In genomic region chr16:24992696-24993095, GRCh38 we compare ENCODE assay signal across 18 cellular contexts. TPM values are rescaled to one million over a fixed set of nuclear protein-coding genes. Genes with fewer than 3 reads are reported as not detected.
A peak's percentile ranks its signal among the peaks of the same experiment; 100 is the strongest.
DNase-seq lines count a peak whose midpoint lies in the region; ATAC-seq and TF ChIP-seq lines count a peak whose summit lies in the region.
"Had no signal": no experiment of that assay in that cellular context is flagged by ENCODE, and none has a peak within 500 bp of the region (broad histone marks: within the 10 kb centered on the region; RNA-seq: fewer than 3 reads in every experiment).

No MANE protein-coding gene starts in this region.

- H3K4me1 Mint-ChIP-seq in HFFc6 (ENCODE audit: low read depth): peaks cover 94% of the 10 kb centered on the region

- 94 to 96% methylated on average over 7 of the region's 7 CpGs for whole genome bisulfite sequencing in testis, 2 donors

- H3K9me3 Mint-ChIP-seq in HFFc6: no peaks in the 10 kb centered on the region
- H3K9me3 Mint-ChIP-seq: CD4-positive, alpha-beta T cell; IgD-negative memory B cell had no signal

- H3K4me1 ChIP-seq in RWPE2 (ENCODE audit: insufficient read depth, poor library complexity, severe bottlenecking) (peaks cover 48% of the 10 kb centered on the region), fibroblast of lung (ENCODE audit: control insufficient read depth, extremely low read depth, insufficient read depth, low read length) (peaks cover 43% of the 10 kb centered on the region), testis (peaks cover 58% of the 10 kb centered on the region)

- H3K36me3 Mint-ChIP-seq in HFFc6 (ENCODE audit: low read depth): peaks cover 35% of the 10 kb centered on the region

- peaks cover 83% of the 10 kb centered on the region for H3K79me2 ChIP-seq in fibroblast of lung (ENCODE audit: control insufficient read depth, insufficient read depth, low read length)

- H2AFZ ChIP-seq in fibroblast of lung (ENCODE audit: low read length): no peak overlapping the region

- intact Hi-C loops in testis (cut with DNase I; ENCODE audit: low total_unique reads): no loop called here

- peak overlapping the region; percentile 86; the same call in 1 of the 2 replicates for H3K27ac Mint-ChIP-seq in HFFc6
- H3K27ac Mint-ChIP-seq: CD4-positive, alpha-beta T cell had no signal

- H3K27ac ChIP-seq in RWPE2 (ENCODE audit: poor library complexity, severe bottlenecking) (peak overlapping the region; percentile 87), fibroblast of lung (ENCODE audit: insufficient read depth, low read length) (peak overlapping the region; percentile 90), testis (peak overlapping the region; percentile 61 to 68)

- ATAC-seq in RWPE2 (ENCODE audit: low read depth): no peak
- no peak for ATAC-seq in HG03097 (IDR thresholded peaks at IDR 0.05; ENCODE audit: low FRiP score, unreplicated experiment)
- ATAC-seq in activated CD4-positive, CD25-positive, alpha-beta regulatory T cell treated with anti-CD3 and anti-CD28 coated beads, Interleukin-2, amount 50 U/mL, for 24 hours: no peak

- no peak for DNase-seq in HFFc6
- DNase-seq in RWPE2 (ENCODE audit: low spot score): no peak
- no peak for DNase-seq in fibroblast of lung (ENCODE audit: low read depth in 2 of 2)
- no peak for DNase-seq in testis
- no peak for DNase-seq in SIG-M5 (lab: John Stamatoyannopoulos, UW)
- DNase-seq: BE2C; CD4-positive, alpha-beta T cell; DMS53; Kasumi-1; MM.1S; NCI-H1092 treated with DMSO at 0.1 percent for 48 hours; NCI-H2081 treated with DMSO at 0.1 percent for 48 hours; NCI-H510A treated with DMSO at 0.1 percent for 48 hours; SHP77 treated with DMSO at 0.1 percent for 48 hours had no signal

- no peaks in the 10 kb centered on the region for H3K9me3 ChIP-seq in RWPE2 (ENCODE audit: severe bottlenecking)
- no peaks in the 10 kb centered on the region for H3K9me3 ChIP-seq in fibroblast of lung (ENCODE audit: control insufficient read depth, insufficient read depth, low read depth, low read length)
- no peaks in the 10 kb centered on the region for H3K9me3 ChIP-seq in testis
- H3K9me3 ChIP-seq: BE2C, HAP-1 had no signal

- no peak overlapping the region for H3K4me3 Mint-ChIP-seq in HFFc6
- H3K4me3 Mint-ChIP-seq: CD4-positive, alpha-beta T cell had no signal

- H3K27me3 ChIP-seq in RWPE2 (ENCODE audit: insufficient read depth, poor library complexity, severe bottlenecking) (no peaks in the 10 kb centered on the region), fibroblast of lung (ENCODE audit: control insufficient read depth, insufficient read depth, low read length) (no peaks in the 10 kb centered on the region), testis (no peaks in the 10 kb centered on the region)
- H3K27me3 ChIP-seq: BE2C had no signal

- TF ChIP-seq CTCF in HFFc6 (IDR thresholded peaks at IDR 0.05) (no peak), RWPE2 (IDR thresholded peaks at IDR 0.05; ENCODE audit: poor library complexity, severe bottlenecking) (no peak), fibroblast of lung (conservative IDR thresholded peaks at IDR 0.05 in 1 of 2, IDR thresholded peaks at IDR 0.05 in 1 of 2; ENCODE audit: low read depth in 1 of 2, low read length in 2 of 2) (no peak), testis (IDR thresholded peaks at IDR 0.05) (no peak)

- H3K4me2 ChIP-seq in fibroblast of lung (ENCODE audit: extremely low read depth, insufficient read depth, low read length): no peak overlapping the region

- H3K4me3 ChIP-seq in RWPE2 (ENCODE audit: severe bottlenecking): no peak overlapping the region
- H3K4me3 ChIP-seq in fibroblast of lung (replicated peaks in 1 of 4; ENCODE audit: control extremely low read depth in 1 of 4, insufficient read depth in 1 of 4, low read depth in 3 of 4, low read length in 4 of 4): no peak overlapping the region
- no peak overlapping the region for H3K4me3 ChIP-seq in testis
- H3K4me3 ChIP-seq: HAP-1 had no signal

- no peaks in the 10 kb centered on the region for H3K27me3 Mint-ChIP-seq in HFFc6 (ENCODE audit: insufficient read depth)
- H3K27me3 Mint-ChIP-seq: CD4-positive, alpha-beta T cell; IgD-negative memory B cell had no signal

- H3K9ac ChIP-seq in fibroblast of lung (ENCODE audit: insufficient read depth, low read length): no peak overlapping the region

- no peaks in the 10 kb centered on the region for H4K20me1 ChIP-seq in fibroblast of lung (ENCODE audit: control insufficient read depth, extremely low read depth, insufficient read depth, low read length)

- H3K36me3 ChIP-seq in RWPE2 (ENCODE audit: low read depth) (no peaks in the 10 kb centered on the region), fibroblast of lung (ENCODE audit: control insufficient read depth, insufficient read depth, low read length) (no peaks in the 10 kb centered on the region), testis (ENCODE audit: low read depth, missing control alignments) (no peaks in the 10 kb centered on the region)
- H3K36me3 ChIP-seq: BE2C, HAP-1 had no signal

- TF ChIP-seq POLR2A in testis (IDR thresholded peaks at IDR 0.05): no peak

RNA-seq across cellular contexts. Expression of gene ARHGAP17, which starts 22.5 kb away (rescaled TPM):
- 100 to 1,000 TPM in 3 of 6 experiments, 10 to 100 TPM in 3; 86.5 to 104 (median 97.4) TPM for total RNA-seq in HFFc6 (2021; fragmentation: NEBNext Ultra II Directional; extraction: Animal tissue kit (Norgen Biotek cat#: 25700))
- total RNA-seq in fibroblast of lung (24.7 and 43.4 TPM in 2 replicates), testis (100 to 1,000 TPM; 123 to 124 TPM)
- polyA plus RNA-seq in fibroblast of lung (60.0 and 61.6 TPM in 2 replicates), testis (ENCODE audit: insufficient read depth, low read depth, low replicate concordance) (62.7 TPM)
- polyA plus RNA-seq in fibroblast of lung (2012): 90.7 and 110 TPM in 2 replicates
- polyA minus RNA-seq in fibroblast of lung (ENCODE audit: low replicate concordance): 91.7 and 92.6 TPM in 2 replicates
